In the genomic region with DNA sequence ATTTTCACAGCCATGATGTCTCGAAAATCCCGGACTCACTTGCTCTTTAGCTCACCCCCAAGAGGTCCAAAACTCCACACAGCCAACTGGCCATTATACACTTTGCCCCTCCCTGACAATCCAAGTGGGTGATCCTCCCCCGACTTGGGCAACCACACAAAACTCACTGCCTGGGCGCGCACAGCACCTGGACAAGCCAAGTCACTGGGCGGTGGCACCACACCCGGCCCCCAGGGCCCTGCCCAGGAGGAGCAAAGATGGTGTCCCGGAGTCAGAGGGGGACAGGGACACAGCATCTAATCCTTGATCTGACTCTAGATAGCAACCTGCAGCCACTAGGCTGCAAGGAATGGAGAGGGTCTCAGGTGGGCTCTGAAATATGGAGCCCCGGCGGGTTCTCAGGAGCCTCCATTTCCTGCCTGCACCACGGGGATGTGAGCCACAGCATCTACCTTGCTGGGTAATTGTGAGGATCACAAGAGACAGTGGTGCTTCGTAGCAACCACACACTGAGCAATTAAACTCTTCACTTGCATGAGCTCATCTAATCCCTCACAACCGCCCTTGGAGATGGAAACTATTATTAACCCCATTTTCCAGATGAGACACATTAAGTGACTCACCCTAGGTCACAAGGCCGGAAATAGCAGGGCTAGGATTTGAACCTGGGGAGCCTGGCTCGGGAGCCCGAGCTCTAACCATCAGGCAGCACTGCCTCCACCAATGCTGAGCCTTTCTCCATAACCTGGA, we compare ENCODE assay signal across 14 cellular contexts.
"Had no signal": no experiment of that assay in that cellular context is flagged by ENCODE, and none has a peak within 500 bp of the region (broad histone marks: within the 10 kb centered on the region; RNA-seq: fewer than 3 reads in every experiment).

No MANE protein-coding gene starts in this region.

- H3K27ac ChIP-seq: tibial artery, vagina had no signal

- FAIRE-seq: islet of Langerhans had no signal

- H3K4me1 ChIP-seq: adrenal gland, tibial artery had no signal

- H3K36me3 ChIP-seq: adrenal gland, tibial artery, vagina had no signal

- H3K27me3 ChIP-seq: adrenal gland, vagina had no signal

- DNase-seq: activated CD4-positive, alpha-beta memory T cell treated with anti-CD3 and anti-CD28 coated beads, Interleukin-2, amount 10 ng/mL, durations not matched to agents 7 days and 5 days; activated CD4-positive, alpha-beta T cell treated with anti-CD3 and anti-CD28 coated beads for 4 hours; activated effector memory CD4-positive, alpha-beta T cell treated with anti-CD3 and anti-CD28 coated beads, Interleukin-2, amount 50 U/mL, for 16 hours; activated T-cell treated with anti-CD3 and anti-CD28 coated beads, Interleukin-2, amount 50 U/mL, for 4 hours; adrenal gland; endodermal cell; mammary epithelial cell; naive thymus-derived CD8-positive, alpha-beta T cell; stimulated activated CD4-positive, alpha-beta T cell treated with anti-CD3 and anti-CD28 coated beads, Interleukin-15, amount 100 ng/mL, for 24 hours; stimulated activated CD4-positive, alpha-beta T cell treated with anti-CD3 and anti-CD28 coated beads, Interleukin-4, amount 100 ng/mL, for 1 hour; stimulated activated naive B cell treated with anti-CD40 and anti-IgM and Interleukin-4, amounts not matched to agents 10 μg/mL and 1 μg/mL and 100 μg/mL, for 72 hours; tibial artery had no signal

- ATAC-seq: activated T-cell treated with anti-CD3 and anti-CD28 coated beads, Interleukin-2, amount 50 U/mL, for 4 hours; naive thymus-derived CD8-positive, alpha-beta T cell; stimulated activated naive B cell treated with anti-CD40 and anti-IgM and Interleukin-4, amounts not matched to agents 10 μg/mL and 1 μg/mL and 100 μg/mL, for 72 hours had no signal

- H3K9me3 ChIP-seq: adrenal gland, tibial artery, vagina had no signal

- H3K4me3 ChIP-seq: adrenal gland, tibial artery, vagina had no signal
